Comparison of ENCODE assay signal across 13 cellular contexts in genomic region chr1:3366181-3367051, GRCh38.
A peak's percentile ranks its signal among the peaks of the same experiment; 100 is the strongest.
DNase-seq lines count a peak whose midpoint lies in the region; ATAC-seq and TF ChIP-seq lines count a peak whose summit lies in the region.
"Had no signal": no experiment of that assay in that cellular context is flagged by ENCODE, and none has a peak within 500 bp of the region (broad histone marks: within the 10 kb centered on the region; RNA-seq: fewer than 3 reads in every experiment).

No MANE protein-coding gene starts in this region.

- 25 to 28% methylated on average over 34 to 35 of the region's 37 CpGs for WGBS in tibial nerve, 2 donors

- TF ChIP-seq EP300 in tibial nerve (IDR thresholded peaks at IDR 0.05), result peak in 1 of 2 donors; percentile 77

- TF ChIP-seq CTCF in mucosa of descending colon (IDR thresholded peaks at IDR 0.05) (no peak), tibial nerve (IDR thresholded peaks at IDR 0.05) (no peak), WERI-Rb-1 (IDR thresholded peaks at IDR 0.05; ENCODE audit: low read depth, low read length) (no peak)

- H3K4me1 ChIP-seq in mucosa of descending colon (ENCODE audit: low read depth), result no peaks in the 10 kb centered on the region
- peaks cover 0 to 59% (median 11%) of the 10 kb centered on the region in 4 donors for H3K4me1 ChIP-seq in tibial nerve

- H3K9me3 ChIP-seq in mucosa of descending colon (no peaks in the 10 kb centered on the region), tibial nerve (no peaks in the 10 kb centered on the region), WERI-Rb-1 (ENCODE audit: severe bottlenecking) (no peaks in the 10 kb centered on the region)

- H3K27me3 ChIP-seq in tibial nerve, result no peaks in the 10 kb centered on the region
- H3K27me3 ChIP-seq in WERI-Rb-1 (ENCODE audit: insufficient read depth, low read depth, severe bottlenecking), result no peaks in the 10 kb centered on the region

- H3K36me3 ChIP-seq in mucosa of descending colon (ENCODE audit: low read depth), result no peaks in the 10 kb centered on the region
- no peaks in the 10 kb centered on the region for H3K36me3 ChIP-seq in tibial nerve
- H3K36me3 ChIP-seq in WERI-Rb-1, result no peaks in the 10 kb centered on the region

- intact Hi-C loops in mucosa of descending colon (cut with DNase I, micrococcal nuclease), result no loop called here

- TF ChIP-seq POLR2A in tibial nerve (IDR thresholded peaks at IDR 0.05), result no peak

- peak; percentile 78 for DNase-seq in astrocyte of the hippocampus (ENCODE audit: low read depth, low spot score)
- DNase-seq in fibroblast of peridontal ligament (ENCODE audit: extremely low read depth), result peak; percentile 33
- peak in 1 of 3 donors; percentile 17 for DNase-seq in mucosa of descending colon
- peak in 1 of 2 donors; percentile 57 for DNase-seq in tibial nerve (ENCODE audit: low spot score in 2 of 2)
- DNase-seq in GM03348 (ENCODE audit: low spot score), result no peak
- no peak for DNase-seq in WERI-Rb-1
- no peak for DNase-seq in DMS153 treated with DMSO at 0.1 percent for 48 hours (lab: John Stamatoyannopoulos, UW; ENCODE audit: unreplicated experiment)
- DNase-seq: CD8-positive, alpha-beta memory T cell; naive thymus-derived CD8-positive, alpha-beta T cell; NCI-H1092; NCI-H524 treated with DMSO at 0.1 percent for 48 hours; RPMI8226 had no signal

- ATAC-seq in mucosa of descending colon, result peak; percentile 18
- ATAC-seq: activated naive CD4-positive, alpha-beta T cell treated with anti-CD3 and anti-CD28 coated beads, Interleukin-2, amount 50 U/mL, for 72 hours; naive thymus-derived CD8-positive, alpha-beta T cell had no signal

- H3K4me3 ChIP-seq in mucosa of descending colon, result no peak overlapping the region
- peak overlapping the region in 1 of 4 donors; percentile 20 for H3K4me3 ChIP-seq in tibial nerve
- no peak overlapping the region for H3K4me3 ChIP-seq in WERI-Rb-1 (ENCODE audit: low read depth, low read length)

- H3K27ac ChIP-seq in tibial nerve (peak overlapping the region; percentile 64 to 90 (median 88)), WERI-Rb-1 (no peak overlapping the region)

Comparison
In these comparisons a context has a peak if more than half of its experiments do, and no peak if none do; other contexts are left out.
1. DNase-seq: peak in astrocyte of the hippocampus (single experiment) and fibroblast of peridontal ligament (single experiment); none in GM03348 (single experiment), WERI-Rb-1 (single experiment) and DMS153 treated with DMSO at 0.1 percent for 48 hours (single experiment).